Comparison of ENCODE assay signal across 27 cellular contexts in the genomic region with DNA sequence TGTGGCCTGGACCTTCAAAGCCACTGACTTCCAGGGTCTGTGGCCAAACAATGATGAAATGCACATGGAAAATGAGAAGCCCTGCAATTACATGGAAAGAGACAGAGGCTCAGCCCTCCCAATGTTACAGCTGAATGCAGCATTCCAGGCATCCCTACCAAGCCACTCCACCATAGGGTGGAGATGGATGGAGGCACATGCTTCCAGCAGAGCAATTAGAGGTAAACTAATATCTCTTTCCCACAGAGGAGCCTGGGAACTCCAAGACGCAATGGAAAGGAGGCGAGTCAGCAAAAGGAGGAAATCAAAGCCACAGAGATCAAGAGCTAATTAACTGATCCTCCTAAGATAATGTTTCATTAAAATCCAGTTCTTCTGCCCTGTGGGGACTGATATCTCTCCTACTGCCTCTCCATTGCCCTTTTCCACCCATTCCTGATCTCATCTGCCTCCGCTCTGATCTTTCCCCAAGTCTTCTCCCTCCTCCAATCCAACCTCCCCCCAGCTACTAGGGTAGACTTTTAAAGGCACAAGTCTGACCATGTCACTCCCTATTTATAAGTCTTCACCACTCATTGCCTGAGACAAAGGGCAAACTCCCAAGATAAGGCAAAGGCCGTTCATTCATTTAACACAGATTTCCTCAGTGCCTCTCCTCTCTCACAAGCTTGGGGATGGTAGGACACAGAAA. TPM values are rescaled to one million over a fixed set of nuclear protein-coding genes. Genes with fewer than 3 reads are reported as not detected.
"Had no signal": no experiment of that assay in that cellular context is flagged by ENCODE, and none has a peak within 500 bp of the region (broad histone marks: within the 10 kb centered on the region; RNA-seq: fewer than 3 reads in every experiment).

No MANE protein-coding gene starts in this region.

- H3K4me1 Mint-ChIP-seq: activated B cell treated with CpG ODN at 0.5 μM for 24 hours; activated CD4-positive, alpha-beta T cell treated with anti-CD3 and anti-CD28 coated beads for 36 hours; activated naive CD8-positive, alpha-beta T cell treated with anti-CD3 and anti-CD28 coated beads for 36 hours; central memory CD8-positive, alpha-beta T cell; neural progenitor cell had no signal

- H3K27ac Mint-ChIP-seq: activated B cell treated with CpG ODN at 0.5 μM for 24 hours; activated CD4-positive, alpha-beta T cell treated with anti-CD3 and anti-CD28 coated beads for 36 hours; activated naive CD8-positive, alpha-beta T cell treated with anti-CD3 and anti-CD28 coated beads for 36 hours; activated T-helper 2 cell treated with anti-CD3 and anti-CD28 coated beads, Interferon-gamma antibody, Interleukin-2, Interleukin-4, amounts not matched to agents 10 μg/mL and 5 μg/mL and 100 μg/mL, durations not matched to agents 14 hours and 24 hours and 36 hours; naive thymus-derived CD4-positive, alpha-beta T cell; neural progenitor cell; progenitor cell of endocrine pancreas; T-helper 1 cell treated with Interleukin-12 subunit alpha and Interleukin-12 subunit beta and Interleukin-4 antibody, amounts not matched to agents 30 μg/mL and 1 μg/mL, for 36 hours had no signal

- H3K9ac ChIP-seq: neural progenitor cell had no signal

- H3K36me3 Mint-ChIP-seq: activated naive CD8-positive, alpha-beta T cell treated with anti-CD3 and anti-CD28 coated beads for 36 hours; naive thymus-derived CD4-positive, alpha-beta T cell; neural progenitor cell had no signal

- H3K27ac ChIP-seq: breast epithelium, epithelial cell of prostate, lower lobe of right lung, neural progenitor cell, tibial artery had no signal

- H3K36me3 ChIP-seq: breast epithelium, lower lobe of right lung, neural progenitor cell, tibial artery had no signal

- H2AFZ ChIP-seq: neural progenitor cell had no signal

- H3K4me2 ChIP-seq: neural progenitor cell had no signal

- H3K27me3 ChIP-seq: neural progenitor cell, tibial artery had no signal

- H3K9me3 ChIP-seq: breast epithelium, lower lobe of right lung, mucosa of descending colon, tibial artery had no signal

- DNase-seq: activated B cell treated with CpG ODN at 0.5 μM for 24 hours; activated CD4-positive, alpha-beta T cell treated with anti-CD3 and anti-CD28 coated beads for 36 hours; activated CD4-positive, alpha-beta T cell treated with anti-CD3 and anti-CD28 coated beads, Interleukin-2, amount 50 U/mL, for 48 hours; activated CD8-positive, alpha-beta memory T cell treated with anti-CD3 and anti-CD28 coated beads, Interleukin-2, amount 50 U/mL, for 48 hours; activated naive CD4-positive, alpha-beta T cell; activated naive CD8-positive, alpha-beta T cell treated with anti-CD3 and anti-CD28 coated beads for 36 hours; activated T-cell treated with anti-CD3 and anti-CD28 coated beads, Interleukin-2, amount 50 U/mL, for 4 hours; amniotic stem cell; foreskin fibroblast; lower lobe of right lung; mucosa of descending colon; naive thymus-derived CD4-positive, alpha-beta T cell; retina; stimulated activated CD4-positive, alpha-beta T cell treated with anti-CD3 and anti-CD28 coated beads, Interleukin-4, amount 100 ng/mL, for 24 hours; stimulated activated naive CD8-positive, alpha-beta T cell treated with anti-CD3 and anti-CD28 coated beads, Interleukin-15, Interleukin-2, amounts not matched to agents 100 U/mL and 50 U/mL, for 24 hours; T1000; tibial artery had no signal

- H3K4me3 Mint-ChIP-seq: activated B cell treated with CpG ODN at 0.5 μM for 24 hours; activated CD4-positive, alpha-beta T cell treated with anti-CD3 and anti-CD28 coated beads for 36 hours; activated naive CD8-positive, alpha-beta T cell treated with anti-CD3 and anti-CD28 coated beads for 36 hours; activated T-cell treated with anti-CD3 and anti-CD28 coated beads, Interleukin-2, amount 50 U/mL, for 4 hours; central memory CD8-positive, alpha-beta T cell; naive thymus-derived CD4-positive, alpha-beta T cell; neural progenitor cell; T-helper 1 cell treated with Interleukin-12 subunit alpha and Interleukin-12 subunit beta and Interleukin-4 antibody, amounts not matched to agents 30 μg/mL and 1 μg/mL, for 36 hours had no signal

- H3K4me3 ChIP-seq: breast epithelium, lower lobe of right lung, mucosa of descending colon, neural progenitor cell, tibial artery had no signal

- H3K9me3 Mint-ChIP-seq: activated T-helper 2 cell treated with anti-CD3 and anti-CD28 coated beads, Interferon-gamma antibody, Interleukin-2, Interleukin-4, amounts not matched to agents 10 μg/mL and 5 μg/mL and 100 μg/mL, durations not matched to agents 14 hours and 24 hours and 36 hours; neural progenitor cell; T-helper 1 cell treated with Interleukin-12 subunit alpha and Interleukin-12 subunit beta and Interleukin-4 antibody, amounts not matched to agents 30 μg/mL and 1 μg/mL, for 36 hours had no signal

- ATAC-seq: activated CD4-positive, alpha-beta T cell treated with anti-CD3 and anti-CD28 coated beads for 36 hours; activated T-cell treated with anti-CD3 and anti-CD28 coated beads, Interleukin-2, amount 50 U/mL, for 4 hours; left lobe of liver; lower lobe of right lung; mucosa of descending colon; naive thymus-derived CD4-positive, alpha-beta T cell; stimulated activated naive CD8-positive, alpha-beta T cell treated with anti-CD3 and anti-CD28 coated beads, Interleukin-15, Interleukin-2, amounts not matched to agents 100 U/mL and 50 U/mL, for 24 hours had no signal

- H3K4me1 ChIP-seq: breast epithelium, lower lobe of right lung, neural progenitor cell, tibial artery had no signal

RNA-seq across cellular contexts. Expression of a gene that starts 14.2 kb away (rescaled TPM):
- total RNA-seq: activated B cell treated with CpG ODN at 0.5 μM for 24 hours; activated CD4-positive, alpha-beta T cell treated with anti-CD3 and anti-CD28 coated beads for 36 hours; activated CD8-positive, alpha-beta memory T cell treated with anti-CD3 and anti-CD28 coated beads for 36 hours; activated naive CD8-positive, alpha-beta T cell treated with anti-CD3 and anti-CD28 coated beads for 36 hours; kidney epithelial cell had no signal
- polyA plus RNA-seq: naive thymus-derived CD4-positive, alpha-beta T cell had no signal
